ENCODE assay signal across 17 cellular contexts in the genomic region with DNA sequence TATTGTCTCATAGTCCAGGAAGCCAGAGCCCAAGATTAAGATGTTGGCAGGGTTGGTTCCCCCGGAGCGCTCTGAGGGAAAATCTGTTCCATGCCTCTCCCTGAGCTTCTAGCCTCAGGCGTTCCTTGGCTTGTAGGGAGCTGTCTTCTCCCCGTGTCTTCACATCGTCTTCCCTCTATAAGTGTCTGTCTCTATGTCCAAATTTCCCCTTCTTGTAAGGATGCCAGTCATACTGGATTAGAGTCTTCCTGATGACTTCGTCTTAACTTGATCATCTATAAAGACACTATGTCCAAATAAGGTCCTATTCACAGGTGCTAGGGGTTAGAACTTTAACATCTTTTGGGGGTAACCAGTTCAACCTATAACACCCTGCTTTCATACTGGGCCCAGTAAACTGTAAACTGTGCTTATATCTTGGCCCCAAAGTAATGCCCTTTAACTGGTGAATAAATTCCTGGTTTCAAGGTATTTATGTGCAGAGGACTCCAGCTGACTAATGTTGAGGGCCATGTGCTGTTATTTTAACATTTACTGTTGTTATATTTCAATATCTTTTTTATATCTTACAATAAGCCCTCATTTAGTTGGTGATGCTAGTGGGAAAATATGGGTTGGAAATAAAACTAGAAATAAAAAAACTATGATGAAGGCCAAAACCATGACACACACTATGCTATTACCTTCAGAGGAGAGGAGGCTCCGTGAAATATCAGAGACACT.
DNase-seq lines count a peak whose midpoint lies in the region; ATAC-seq and TF ChIP-seq lines count a peak whose summit lies in the region.
"Had no signal": no experiment of that assay in that cellular context is flagged by ENCODE, and none has a peak within 500 bp of the region (broad histone marks: within the 10 kb centered on the region; RNA-seq: fewer than 3 reads in every experiment).

No MANE protein-coding gene starts in this region.

- ATAC-seq in HG03521 (IDR thresholded peaks at IDR 0.05; ENCODE audit: unreplicated experiment): no peak
- no peak for ATAC-seq in gastrocnemius medialis
- ATAC-seq in HG02610 (IDR thresholded peaks at IDR 0.05; ENCODE audit: unreplicated experiment): no peak
- ATAC-seq: GM12878 had no signal

- peaks cover 48% of the 10 kb centered on the region for H3K4me1 ChIP-seq in skeletal muscle satellite cell (ENCODE audit: control insufficient read depth, insufficient read depth, low read length)
- H3K4me1 ChIP-seq in gastrocnemius medialis: peaks cover 8 to 30% of the 10 kb centered on the region in 2 donors
- H3K4me1 ChIP-seq: Peyer's patch had no signal

- CTCF ChIA-PET in RWPE1 (lab: Yijun Ruan, JAX): no interaction called here

- H3K27me3 ChIP-seq in skeletal muscle satellite cell (ENCODE audit: control insufficient read depth, insufficient read depth, low read length): no peaks in the 10 kb centered on the region
- no peaks in the 10 kb centered on the region for H3K27me3 ChIP-seq in gastrocnemius medialis
- H3K27me3 ChIP-seq: BLaER1, Peyer's patch had no signal

- TF ChIP-seq POLR2A in gastrocnemius medialis (IDR thresholded peaks at IDR 0.05): no peak

- no peaks in the 10 kb centered on the region for H3K36me3 ChIP-seq in skeletal muscle satellite cell (ENCODE audit: insufficient read depth, low read length)
- H3K36me3 ChIP-seq in gastrocnemius medialis: no peaks in the 10 kb centered on the region
- H3K36me3 ChIP-seq: BLaER1, Peyer's patch had no signal

- peak; percentile 55 for DNase-seq in EH (ENCODE audit: low read depth)
- DNase-seq in RWPE1 (ENCODE audit: low spot score): no peak
- no peak for DNase-seq in epithelial cell of prostate (ENCODE audit: low read depth, low spot score)
- no peak for DNase-seq in midbrain (lab: John Stamatoyannopoulos, UW)
- DNase-seq in gastrocnemius medialis: no peak
- DNase-seq: NCI-H1105 treated with DMSO at 0.1 percent for 48 hours, NCI-H1930, NCI-H510A, NCI-H82, Peyer's patch, SHP77 treated with DMSO at 0.1 percent for 48 hours had no signal

- peak overlapping the region; percentile 60 for H3K9ac ChIP-seq in skeletal muscle satellite cell (ENCODE audit: low read depth, low read length)
- H3K9ac ChIP-seq: BLaER1, KMS-11 had no signal

- H3K4me2 ChIP-seq in skeletal muscle satellite cell (ENCODE audit: low read length): peak overlapping the region; percentile 54
- H3K4me2 ChIP-seq: BLaER1, KMS-11 had no signal

- intact Hi-C loops in gastrocnemius medialis (cut with DNase I; ENCODE audit: low total_unique reads): no loop called here

- peak overlapping the region; percentile 89 for H3K27ac ChIP-seq in RWPE1
- H3K27ac ChIP-seq in epithelial cell of prostate: peak overlapping the region; percentile 98
- peak overlapping the region in 1 of 4 donors; percentile 77 for H3K27ac ChIP-seq in gastrocnemius medialis
- H3K27ac ChIP-seq: BLaER1, KMS-11, Peyer's patch had no signal

- H3K4me3 ChIP-seq in skeletal muscle satellite cell (ENCODE audit: low read length): peak overlapping the region; percentile 13
- no peak overlapping the region for H3K4me3 ChIP-seq in gastrocnemius medialis
- H3K4me3 ChIP-seq: BLaER1, GM12878, Peyer's patch had no signal

- POLR2A ChIA-PET in RWPE1 (lab: Yijun Ruan, JAX; ENCODE audit: low non-redundant PET): no interaction called here

- H3K9me3 ChIP-seq in skeletal muscle satellite cell (replicated peaks; ENCODE audit: low read length) (no peaks in the 10 kb centered on the region), gastrocnemius medialis (no peaks in the 10 kb centered on the region)
- H3K9me3 ChIP-seq: BLaER1, Peyer's patch had no signal

- TF ChIP-seq CTCF in RWPE1 (conservative IDR thresholded peaks at IDR 0.05; ENCODE audit: low read depth): no peak
- TF ChIP-seq CTCF in gastrocnemius medialis (IDR thresholded peaks at IDR 0.05 in 4 of 5, conservative IDR thresholded peaks at IDR 0.05 in 1 of 5): no peak

- in situ Hi-C loops in gastrocnemius medialis (cut with MboI; ENCODE audit: low sequenced_read_pairs in 4 of 4): loop anchor here in 1 of 4 donors (10.0 kb wide), 1 partner anchor 58 kb away; no protein-coding TSS in a partner anchor
